Comparison of ENCODE assay signal across 13 cellular contexts in the genomic region with DNA sequence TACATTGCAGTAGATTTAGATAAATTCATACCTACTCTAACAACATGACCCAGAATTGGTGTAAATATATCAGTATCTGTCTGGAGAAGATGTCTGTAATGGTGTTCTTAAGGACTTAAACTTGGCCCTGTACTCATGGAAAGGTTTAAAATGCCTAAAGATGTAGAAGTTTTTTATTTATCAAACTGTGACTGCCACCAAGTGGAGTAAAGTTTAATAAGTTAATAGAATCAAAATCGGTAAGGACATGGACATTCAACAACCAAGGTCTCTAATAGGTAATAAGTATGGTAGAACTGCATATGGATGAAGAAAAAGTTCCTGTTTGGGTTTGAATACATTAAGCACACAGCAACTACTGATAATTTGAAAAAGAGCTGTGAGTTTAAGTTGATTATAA.
A peak's percentile ranks its signal among the peaks of the same experiment; 100 is the strongest.
DNase-seq lines count a peak whose midpoint lies in the region; ATAC-seq and TF ChIP-seq lines count a peak whose summit lies in the region.
"Had no signal": no experiment of that assay in that cellular context is flagged by ENCODE, and none has a peak within 500 bp of the region (broad histone marks: within the 10 kb centered on the region; RNA-seq: fewer than 3 reads in every experiment).

No MANE protein-coding gene starts in this region.

- no peaks in the 10 kb centered on the region for H3K4me1 ChIP-seq in Peyer's patch
- H3K4me1 ChIP-seq: left ventricle myocardium inferior had no signal

- H3K4me3 ChIP-seq in NB4 (ENCODE audit: low read depth, low read length) (no peak overlapping the region), Peyer's patch (no peak overlapping the region)
- H3K4me3 ChIP-seq: left ventricle myocardium inferior had no signal

- TF ChIP-seq POLR2A in NB4 (IDR thresholded peaks at IDR 0.05; ENCODE audit: extremely low read depth, insufficient read length): no peak
- TF ChIP-seq POLR2A in Peyer's patch (IDR thresholded peaks at IDR 0.05): no peak
- TF ChIP-seq POLR2A in GM18505 (IDR thresholded peaks at IDR 0.05; ENCODE audit: borderline replicate concordance, extremely low read depth, insufficient read depth, insufficient read length): no peak

- H3K27ac ChIP-seq in Peyer's patch: no peak overlapping the region
- H3K27ac ChIP-seq: epithelial cell of prostate, left ventricle myocardium inferior had no signal

- no peaks in the 10 kb centered on the region for H3K27me3 ChIP-seq in Peyer's patch

- no peaks in the 10 kb centered on the region for H3K36me3 ChIP-seq in Peyer's patch
- H3K36me3 ChIP-seq: left ventricle myocardium inferior had no signal

- peak; percentile 35 for DNase-seq in DMS53 (lab: John Stamatoyannopoulos, UW)
- DNase-seq in NB4 (ENCODE audit: low read depth): peak; percentile 6
- DNase-seq in amniotic epithelial cell (ENCODE audit: low read depth): peak; percentile 51
- peak; percentile 66 for DNase-seq in medulla oblongata (ENCODE audit: extremely low spot score)
- DNase-seq in Peyer's patch: no peak
- DNase-seq in C1 segment of cervical spinal cord (lab: John Stamatoyannopoulos, UW): no peak
- DNase-seq: activated CD4-positive, alpha-beta T cell treated with anti-CD3 and anti-CD28 coated beads for 4 hours; left ventricle myocardium inferior had no signal

- H3K9me3 ChIP-seq in Peyer's patch: no peaks in the 10 kb centered on the region
- H3K9me3 ChIP-seq: left ventricle myocardium inferior had no signal

- TF ChIP-seq CTCF in NB4 (IDR thresholded peaks at IDR 0.05; ENCODE audit: low read depth, low read length) (no peak), Peyer's patch (IDR thresholded peaks at IDR 0.05) (no peak)

- ATAC-seq in GM18873 (IDR thresholded peaks at IDR 0.05; ENCODE audit: low FRiP score, unreplicated experiment) (no peak), GM18505 (IDR thresholded peaks at IDR 0.05; ENCODE audit: unreplicated experiment) (no peak)
- ATAC-seq: activated naive CD4-positive, alpha-beta T cell treated with anti-CD3 and anti-CD28 coated beads, Interleukin-2, amount 50 U/mL, for 72 hours; sciatic nerve had no signal

Comparison
In these comparisons a context has a peak if more than half of its experiments do, and no peak if none do; other contexts are left out.
1. DNase-seq: peak in DMS53 (single experiment), NB4 (single experiment), amniotic epithelial cell (single experiment) and medulla oblongata (single experiment); none in Peyer's patch (0 of 3) and C1 segment of cervical spinal cord (0 of 14).